1 cellular context compared by ENCODE assay signal in genomic region chr19:58328999-58329398, GRCh38.
A peak's percentile ranks its signal among the peaks of the same experiment; 100 is the strongest.
TF ChIP-seq lines count a peak whose summit lies in the region.

No MANE protein-coding gene starts in this region.

TF ChIP-seq in H1, 55 proteins besides CTCF, POLR2A, EP300 and RAD21:
- TF ChIP-seq SP1 (IDR thresholded peaks at IDR 0.05; ENCODE audit: low read depth, low read length), result 0 out of 2 replicates have a peak, but pooled peaks have one; percentile 26
- no peak for TF ChIP-seq JUN (IDR thresholded peaks at IDR 0.05; ENCODE audit: low read depth, low read length)
